Comparison of ENCODE assay signal across 26 cellular contexts in the genomic region with DNA sequence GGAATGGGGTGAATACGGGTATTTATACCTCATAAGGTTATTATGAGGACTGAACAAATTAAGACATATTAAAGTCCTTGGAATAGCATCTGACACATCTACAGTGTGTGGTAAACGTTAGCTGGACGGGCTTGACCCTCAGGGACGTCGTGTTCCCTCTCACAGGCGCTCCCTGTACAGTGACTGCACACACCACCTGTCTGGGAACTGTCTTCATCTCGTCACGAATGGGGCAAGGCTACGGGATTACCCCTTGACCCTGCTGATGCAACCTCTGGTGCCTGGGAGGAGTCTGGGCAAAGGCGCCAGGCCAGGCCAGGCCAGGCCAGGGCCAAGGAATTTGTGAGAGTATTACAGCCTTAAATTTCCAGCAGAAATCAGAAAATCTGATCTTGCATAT.
DNase-seq lines count a peak whose midpoint lies in the region; ATAC-seq and TF ChIP-seq lines count a peak whose summit lies in the region.
"Had no signal": no experiment of that assay in that cellular context is flagged by ENCODE, and none has a peak within 500 bp of the region (broad histone marks: within the 10 kb centered on the region; RNA-seq: fewer than 3 reads in every experiment).

No MANE protein-coding gene starts in this region.

- no peaks in the 10 kb centered on the region for H3K9me3 Mint-ChIP-seq in MCF 10A (ENCODE audit: unreplicated experiment)
- H3K9me3 Mint-ChIP-seq: CD14-positive monocyte; CD8-positive, alpha-beta memory T cell had no signal

- H3K36me3 Mint-ChIP-seq in MCF 10A (ENCODE audit: insufficient read depth, unreplicated experiment): no peaks in the 10 kb centered on the region

- H3K27me3 ChIP-seq in mammary epithelial cell (ENCODE audit: insufficient read depth, low read length) (no peaks in the 10 kb centered on the region), mesenchymal stem cell (ENCODE audit: control insufficient read depth in 1 of 2, insufficient read depth in 1 of 2, low read length in 2 of 2) (no peaks in the 10 kb centered on the region), gastrocnemius medialis (no peaks in the 10 kb centered on the region)
- H3K27me3 ChIP-seq: BE2C, SJCRH30 had no signal

- TF ChIP-seq POLR2A in gastrocnemius medialis (IDR thresholded peaks at IDR 0.05): no peak

- H3K9ac ChIP-seq in mammary epithelial cell (ENCODE audit: insufficient read depth, low read length) (no peak overlapping the region), mesenchymal stem cell (ENCODE audit: low read length) (no peak overlapping the region)

- TF ChIP-seq CTCF in MCF 10A (IDR thresholded peaks at IDR 0.05; ENCODE audit: unreplicated experiment): no peak
- TF ChIP-seq CTCF in mammary epithelial cell (conservative IDR thresholded peaks at IDR 0.05 in 1 of 2, IDR thresholded peaks at IDR 0.05 in 1 of 2; ENCODE audit: extremely low read depth in 1 of 2, insufficient read depth in 1 of 2, low read depth in 1 of 2, low read length in 2 of 2): no peak
- no peak for TF ChIP-seq CTCF in gastrocnemius medialis (IDR thresholded peaks at IDR 0.05 in 4 of 5, conservative IDR thresholded peaks at IDR 0.05 in 1 of 5)

- no peak overlapping the region for H3K23ac ChIP-seq in mesenchymal stem cell (ENCODE audit: low read length in 2 of 2)

- no peaks in the 10 kb centered on the region for H3K27me3 Mint-ChIP-seq in MCF 10A (ENCODE audit: insufficient read depth, unreplicated experiment)
- H3K27me3 Mint-ChIP-seq: CD8-positive, alpha-beta memory T cell had no signal

- no peak overlapping the region for H2BK12ac ChIP-seq in mesenchymal stem cell (ENCODE audit: low read length in 2 of 2)

- no peak overlapping the region for H3K14ac ChIP-seq in mesenchymal stem cell (ENCODE audit: low read length in 2 of 2)

- no peak overlapping the region for H3K4me3 ChIP-seq in mammary epithelial cell (replicated peaks in 1 of 3; ENCODE audit: insufficient read depth in 1 of 3, low read depth in 2 of 3, low read length in 3 of 3)
- no peak overlapping the region for H3K4me3 ChIP-seq in mesenchymal stem cell (ENCODE audit: insufficient read depth in 1 of 2, low read depth in 1 of 2, low read length in 2 of 2)
- H3K4me3 ChIP-seq in gastrocnemius medialis: no peak overlapping the region
- H3K4me3 ChIP-seq: GM12878, SJCRH30 had no signal

- 94% methylated on average over 9 of the region's 10 CpGs for WGBS in mammary epithelial cell (ENCODE audit: low coverage, missing lambda C conversion rate)
- WGBS in mesenchymal stem cell: 96% methylated on average over 9 of the region's 10 CpGs

- no peaks in the 10 kb centered on the region for H3K79me2 ChIP-seq in mammary epithelial cell (ENCODE audit: insufficient read depth, low read length)

- dilution Hi-C loops in mammary epithelial cell (cut with HindIII; ENCODE audit: low sequenced_read_pairs): no loop called here

- H2BK5ac ChIP-seq in mesenchymal stem cell (ENCODE audit: low read depth, low read length, poor library complexity, severe bottlenecking): no peak overlapping the region

- no peak overlapping the region for H2AFZ ChIP-seq in mammary epithelial cell (ENCODE audit: low read depth, low read length)
- H2AFZ ChIP-seq in mesenchymal stem cell (ENCODE audit: low read depth, low read length): no peak overlapping the region

- POLR2A ChIA-PET in MCF 10A (lab: Yijun Ruan, JAX): no interaction called here

- H3K18ac ChIP-seq in mesenchymal stem cell (ENCODE audit: low read depth in 1 of 2, low read length in 2 of 2): no peak overlapping the region

- no peaks in the 10 kb centered on the region for H3K4me1 ChIP-seq in mammary epithelial cell (ENCODE audit: insufficient read depth, low read length)
- no peaks in the 10 kb centered on the region for H3K4me1 ChIP-seq in mesenchymal stem cell (ENCODE audit: control insufficient read depth, insufficient read depth, low read depth, low read length)
- H3K4me1 ChIP-seq in gastrocnemius medialis: peaks cover 16 to 17% of the 10 kb centered on the region in 2 donors
- H3K4me1 ChIP-seq: BE2C, SJCRH30 had no signal

- H4K8ac ChIP-seq in mesenchymal stem cell (ENCODE audit: low read length): no peak overlapping the region

- ATAC-seq in gastrocnemius medialis: peak; percentile 96 to 97
- ATAC-seq: GM12878, HCT116, PC-3, Right ventricle myocardium inferior had no signal

- no peaks in the 10 kb centered on the region for H4K20me1 ChIP-seq in mammary epithelial cell (ENCODE audit: insufficient read depth, low read length)

- no peak overlapping the region for H3K4ac ChIP-seq in mesenchymal stem cell (ENCODE audit: low read depth in 1 of 2, low read length in 2 of 2)

- DNase-seq in MCF 10A (ENCODE audit: unreplicated experiment): peak; percentile 1
- DNase-seq in mammary epithelial cell: no peak
- no peak for DNase-seq in mesenchymal stem cell
- DNase-seq in gastrocnemius medialis: peak; percentile 94 to 98
- no peak for DNase-seq in NCI-H2107 treated with DMSO at 0.1 percent for 48 hours (lab: John Stamatoyannopoulos, UW; ENCODE audit: unreplicated experiment)
- DNase-seq in NCI-H526 (lab: John Stamatoyannopoulos, UW): no peak
- DNase-seq in UCSD-AML1 (lab: John Stamatoyannopoulos, UW; ENCODE audit: unreplicated experiment): no peak
- DNase-seq in stimulated activated CD4-positive, alpha-beta T cell treated with anti-CD3 and anti-CD28 coated beads, Interleukin-15, amount 100 ng/mL, for 24 hours: no peak
- DNase-seq: BE2C; CD8-positive, alpha-beta memory T cell; DMS 273 treated with DMSO at 0.1 percent for 48 hours; DMS79; EL; GDM1; NCI-H1092 treated with DMSO at 0.1 percent for 48 hours; NCI-H1436; NCI-H187 treated with DMSO at 0.1 percent for 48 hours; NCI-H524; NCI-H774; PC-3; SJCRH30 had no signal

- H2BK120ac ChIP-seq in mesenchymal stem cell (ENCODE audit: low read depth, low read length): peak overlapping the region; percentile 21

- in situ Hi-C loops in mammary epithelial cell (cut with MboI; ENCODE audit: low sequenced_read_pairs in 2 of 2): no loop called here
- in situ Hi-C loops in gastrocnemius medialis (cut with MboI; ENCODE audit: low sequenced_read_pairs in 4 of 4): no loop called here

- H3K27ac Mint-ChIP-seq in MCF 10A (ENCODE audit: low read depth, unreplicated experiment): no peak overlapping the region
- H3K27ac Mint-ChIP-seq: CD8-positive, alpha-beta memory T cell had no signal

- no peak overlapping the region for H3K4me3 Mint-ChIP-seq in MCF 10A (ENCODE audit: unreplicated experiment)
- H3K4me3 Mint-ChIP-seq: CD14-positive monocyte had no signal

- no peak overlapping the region for H3K27ac ChIP-seq in mammary epithelial cell (ENCODE audit: insufficient read depth, low read depth, low read length)
- no peak overlapping the region for H3K27ac ChIP-seq in mesenchymal stem cell (ENCODE audit: low read length, poor library complexity, severe bottlenecking)
- H3K27ac ChIP-seq in gastrocnemius medialis: peak overlapping the region; percentile 84 to 91 (median 87)
- H3K27ac ChIP-seq: 22Rv1, SJCRH30 had no signal

- no peaks in the 10 kb centered on the region for H3K9me3 ChIP-seq in mammary epithelial cell (replicated peaks; ENCODE audit: insufficient read depth, low read length)
- no peaks in the 10 kb centered on the region for H3K9me3 ChIP-seq in mesenchymal stem cell (ENCODE audit: control insufficient read depth, low read length)
- no peaks in the 10 kb centered on the region for H3K9me3 ChIP-seq in gastrocnemius medialis
- H3K9me3 ChIP-seq: BE2C, SJCRH30 had no signal

- H3K4me2 ChIP-seq in mammary epithelial cell (ENCODE audit: insufficient read depth, low read depth, low read length) (no peak overlapping the region), mesenchymal stem cell (ENCODE audit: low read length, poor library complexity, severe bottlenecking) (no peak overlapping the region)

- H2AK5ac ChIP-seq in mesenchymal stem cell (ENCODE audit: low read length, severe bottlenecking): no peak overlapping the region

- no peaks in the 10 kb centered on the region for H3K79me1 ChIP-seq in mesenchymal stem cell (replicated peaks; ENCODE audit: low read length, poor library complexity, severe bottlenecking)

- BruUV-seq in MCF 10A (replicated peaks; lab: Mats Ljungman, UMichigan) (no TSS peak), mammary epithelial cell (replicated peaks; lab: Mats Ljungman, UMichigan) (no TSS peak)

- no peaks in the 10 kb centered on the region for H3K4me1 Mint-ChIP-seq in MCF 10A (ENCODE audit: insufficient read depth, unreplicated experiment)
- H3K4me1 Mint-ChIP-seq: CD14-positive monocyte; CD8-positive, alpha-beta memory T cell had no signal

- intact Hi-C loops in MCF 10A (cut with micrococcal nuclease) (no loop called here), mammary epithelial cell (cut with micrococcal nuclease) (no loop called here), gastrocnemius medialis (cut with DNase I; ENCODE audit: low total_unique reads) (loop anchor here (1.0 to 10.0 kb wide), 6 partner anchors 36 to 1401 kb away; no protein-coding TSS in a partner anchor)

- H2BK15ac ChIP-seq in mesenchymal stem cell (ENCODE audit: low read depth, poor library complexity, severe bottlenecking): no peak overlapping the region

- no peaks in the 10 kb centered on the region for H3K36me3 ChIP-seq in mammary epithelial cell (ENCODE audit: insufficient read depth, low read length)
- H3K36me3 ChIP-seq in mesenchymal stem cell (ENCODE audit: control insufficient read depth in 1 of 2, insufficient read depth in 2 of 2, low read depth in 1 of 2, low read length in 2 of 2): peaks cover 21 to 39% of the 10 kb centered on the region in 2 experiments
- peaks cover 0 to 4% of the 10 kb centered on the region in 2 donors for H3K36me3 ChIP-seq in gastrocnemius medialis
- H3K36me3 ChIP-seq: BE2C, SJCRH30 had no signal

- H4K91ac ChIP-seq in mesenchymal stem cell (ENCODE audit: low read length): no peak overlapping the region

- CTCF ChIA-PET in MCF 10A (lab: Yijun Ruan, JAX) (interaction anchor here (0.7 to 1.2 kb wide), 2 partner anchors 24 to 109 kb away, joined by 3 to 4 read pairs; no protein-coding TSS in a partner anchor), mammary epithelial cell (lab: Charles Lee; ENCODE audit: low non-redundant PET) (no interaction called here)

Comparison
In these comparisons a context has a peak if more than half of its experiments do, and no peak if none do; other contexts are left out.
1. DNase-seq: peak in MCF 10A (single experiment) and gastrocnemius medialis (2 of 2); none in mammary epithelial cell (single experiment), mesenchymal stem cell (single experiment), NCI-H2107 treated with DMSO at 0.1 percent for 48 hours (single experiment), NCI-H526 (0 of 2), UCSD-AML1 (single experiment) and stimulated activated CD4-positive, alpha-beta T cell treated with anti-CD3 and anti-CD28 coated beads, Interleukin-15, amount 100 ng/mL, for 24 hours (single experiment).
2. H3K27ac ChIP-seq: peak in gastrocnemius medialis (4 of 4); none in mammary epithelial cell (single experiment) and mesenchymal stem cell (single experiment).